8 cellular contexts compared by ENCODE assay signal in the genomic region with DNA sequence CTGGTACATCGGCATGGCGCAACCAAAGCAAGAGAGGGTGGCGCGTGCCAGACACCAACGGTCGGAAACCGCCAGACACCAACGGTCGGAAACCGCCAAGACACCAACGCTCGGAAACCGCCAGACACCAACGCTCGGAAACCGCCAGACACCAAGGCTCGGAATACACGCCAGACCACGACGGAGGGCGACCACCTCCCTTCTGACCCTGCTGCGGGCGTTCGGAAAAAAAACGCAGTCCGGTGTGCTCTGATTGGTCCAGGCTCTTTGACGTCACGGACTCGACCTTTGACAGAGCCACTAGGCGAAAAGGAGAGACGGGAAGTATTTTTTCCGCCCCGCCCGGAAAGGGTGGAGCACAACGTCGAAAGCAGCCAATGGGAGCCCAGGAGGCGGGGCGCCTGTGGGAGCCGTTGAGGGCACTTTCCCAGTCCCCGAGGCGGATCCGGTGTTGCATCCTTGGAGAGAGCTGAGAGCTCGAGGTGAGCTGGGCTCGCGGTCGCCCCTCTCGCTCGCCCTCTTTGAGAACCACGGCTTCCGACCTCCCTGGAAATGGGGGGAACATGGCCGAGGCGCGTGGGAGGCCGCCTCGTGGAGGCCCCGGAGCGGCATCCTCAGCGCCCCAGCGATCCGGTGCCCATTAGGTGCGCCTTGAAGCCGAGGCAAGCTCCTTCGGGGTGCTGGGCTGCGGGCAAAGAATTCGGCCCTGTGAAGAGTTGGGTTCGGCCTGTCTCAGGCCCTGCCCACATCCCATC. TPM values are rescaled to one million over a fixed set of nuclear protein-coding genes. Genes with fewer than 3 reads are reported as not detected.
A peak's percentile ranks its signal among the peaks of the same experiment; 100 is the strongest.
DNase-seq lines count a peak whose midpoint lies in the region; ATAC-seq and TF ChIP-seq lines count a peak whose summit lies in the region.
"Not testable (repeated sequence)": the region's sequence is repeated elsewhere in the genome, so short reads cannot be mapped to it uniquely, and the experiment has no call there.

No MANE protein-coding gene starts in this region.

- H3K4me1 ChIP-seq in mucosa of rectum (ENCODE audit: control insufficient read depth in 2 of 2, insufficient read depth in 2 of 2, low read length in 2 of 2) = not testable (repeated sequence)

- not testable (repeated sequence) for H3K36me3 ChIP-seq in mucosa of rectum (ENCODE audit: control insufficient read depth in 2 of 2, insufficient read depth in 2 of 2, low read length in 2 of 2)

- not testable (repeated sequence) for H3K27me3 ChIP-seq in mucosa of rectum (ENCODE audit: control insufficient read depth in 2 of 2, insufficient read depth in 2 of 2, low read length in 2 of 2)

- H3K4me3 ChIP-seq in AG10803 (ENCODE audit: low read length) (peak overlapping the region; percentile 68), fibroblast of pulmonary artery (replicated peaks; ENCODE audit: low read depth, low read length) (peak overlapping the region; percentile 64), mucosa of rectum (ENCODE audit: low read length in 2 of 2) (peak overlapping the region; percentile 73 to 77)

- TF ChIP-seq CTCF in AG10803 (conservative IDR thresholded peaks at IDR 0.05; ENCODE audit: low read length); fibroblast of pulmonary artery (IDR thresholded peaks at IDR 0.05; ENCODE audit: low read length, missing control alignments): not testable (repeated sequence)

- H3K27ac ChIP-seq in mucosa of rectum (ENCODE audit: low read depth in 2 of 2, low read length in 2 of 2) = peak overlapping the region; percentile 80 to 86

- peak; percentile 86 for ATAC-seq in GM19395 (IDR thresholded peaks at IDR 0.05; ENCODE audit: unreplicated experiment)
- peak; percentile 67 for ATAC-seq in HG03108 (IDR thresholded peaks at IDR 0.05; ENCODE audit: unreplicated experiment)

- peak overlapping the region; percentile 56 to 75 for H3K9ac ChIP-seq in mucosa of rectum (ENCODE audit: low read depth in 1 of 2, low read length in 2 of 2)

- DNase-seq in AG10803 (ENCODE audit: low read depth) (peak; percentile 66), SK-N-DZ (ENCODE audit: low spot score) (peak; percentile 96), activated gamma-delta T cell treated with Interleukin-2 at 50 U/mL for 16 hours (peak; percentile 83), fibroblast of pulmonary artery (ENCODE audit: low read depth) (peak; percentile 82)
- DNase-seq in stimulated activated CD4-positive, alpha-beta T cell treated with anti-CD3 and anti-CD28 coated beads, TNF-alpha, amount 100 ng/mL, for 1 hour (ENCODE audit: low read depth in 3 of 3, low spot score in 1 of 3) = peak; percentile 68 to 76 (median 76)

- H3K9me3 ChIP-seq in mucosa of rectum (ENCODE audit: control insufficient read depth in 2 of 2, low read length in 2 of 2) = not testable (repeated sequence)

RNA-seq across cellular contexts. Expression of gene SPDYE8, which starts 23.7 kb away (rescaled TPM):
- not detected in 2 replicates for polyA plus RNA-seq in SK-N-DZ (2014; cell fraction: cytosol; rRNA removed)
- polyA plus RNA-seq in SK-N-DZ (2014; cell fraction: nucleus; rRNA removed) = not detected in 2 replicates

RNA-seq across cellular contexts. Expression of gene TRIM74, which starts 36.6 kb away (rescaled TPM):
- not detected in 2 replicates for polyA plus RNA-seq in SK-N-DZ (2014; cell fraction: cytosol; rRNA removed)
- not detected in 2 replicates for polyA plus RNA-seq in SK-N-DZ (2014; cell fraction: nucleus; rRNA removed)

RNA-seq across cellular contexts. Expression of gene SPDYE11, which starts 51.8 kb away (rescaled TPM):
- polyA plus RNA-seq in SK-N-DZ (2014; cell fraction: cytosol; rRNA removed) = 0.05 and 0.20 TPM in 2 replicates
- not detected in 2 replicates for polyA plus RNA-seq in SK-N-DZ (2014; cell fraction: nucleus; rRNA removed)

Comparison
In these comparisons a context has a peak if more than half of its experiments do, and no peak if none do; other contexts are left out.
1. Peak in every context shown above with its lines: DNase-seq, ATAC-seq, H3K4me3 ChIP-seq and H3K27ac ChIP-seq.